In genomic region chr5:169772688-169773087, GRCh38 we compare ENCODE assay signal across 24 cellular contexts.
"Had no signal": no experiment of that assay in that cellular context is flagged by ENCODE, and none has a peak within 500 bp of the region (broad histone marks: within the 10 kb centered on the region; RNA-seq: fewer than 3 reads in every experiment).

No MANE protein-coding gene starts in this region.

- H3K27ac ChIP-seq: SK-N-MC had no signal

- DNase-seq: activated CD4-positive, alpha-beta T cell treated with anti-CD3 and anti-CD28 coated beads for 4 hours; activated CD8-positive, alpha-beta memory T cell treated with anti-CD3 and anti-CD28 coated beads, Interleukin-2, amount 50 U/mL, for 4 hours; activated CD8-positive, alpha-beta T cell treated with anti-CD3 and anti-CD28 coated beads for 36 hours; activated gamma-delta T cell treated with Interleukin-2 at 50 U/mL for 16 hours; activated naive CD4-positive, alpha-beta T cell treated with anti-CD3 and anti-CD28 coated beads, Interleukin-2, amount 10 ng/mL, durations not matched to agents 7 days and 5 days; activated naive CD8-positive, alpha-beta T cell treated with anti-CD3 and anti-CD28 coated beads, Interleukin-2, amount 10 ng/mL, durations not matched to agents 7 days and 5 days; activated T-cell treated with anti-CD3 and anti-CD28 coated beads, Interleukin-2, amount 50 U/mL, for 72 hours; aorta; central memory CD4-positive, alpha-beta T cell; MV-4-11; NCI-H1092 treated with DMSO at 0.1 percent for 48 hours; NCI-H1417 treated with DMSO at 0.1 percent for 48 hours; NCI-H1694; NCI-H2029; NCI-H345; NCI-H510A; NCI-H526 treated with DMSO at 0.1 percent for 48 hours; NK-92 treated with Interleukin-12 subunit alpha and Interleukin-12 subunit beta, amount 100 ng/mL, for 24 hours; OCI-M1; RPMI8226; T-cell; T-helper 2 cell; T1000 had no signal

- H3K4me3 ChIP-seq: SK-N-MC had no signal
